ENCODE assay signal across 1 cellular context in genomic region chr11:57467508-57468157, GRCh38.
TF ChIP-seq lines count a peak whose summit lies in the region.

No MANE protein-coding gene starts in this region.

TF ChIP-seq in GM23338, 12 proteins besides CTCF, POLR2A, EP300 and RAD21 (continued from another document):
- no peak for TF ChIP-seq ZNF462 (CRISPR knock-in tag; IDR thresholded peaks at IDR 0.05)
- no peak for TF ChIP-seq EZH2phosphoT487 (IDR thresholded peaks at IDR 0.05; ENCODE audit: unreplicated experiment)
- no peak for TF ChIP-seq POLR2AphosphoS5 (IDR thresholded peaks at IDR 0.05; ENCODE audit: low read depth)
- TF ChIP-seq ZNF331 (CRISPR knock-in tag; IDR thresholded peaks at IDR 0.05; ENCODE audit: low read depth) = no peak
- no peak for TF ChIP-seq ETS1 (IDR thresholded peaks at IDR 0.05)
- no peak for TF ChIP-seq STAT1 (IDR thresholded peaks at IDR 0.05; ENCODE audit: unreplicated experiment)
- TF ChIP-seq REST (IDR thresholded peaks at IDR 0.05; ENCODE audit: unreplicated experiment) = no peak
